ENCODE assay signal across 8 cellular contexts in the genomic region with DNA sequence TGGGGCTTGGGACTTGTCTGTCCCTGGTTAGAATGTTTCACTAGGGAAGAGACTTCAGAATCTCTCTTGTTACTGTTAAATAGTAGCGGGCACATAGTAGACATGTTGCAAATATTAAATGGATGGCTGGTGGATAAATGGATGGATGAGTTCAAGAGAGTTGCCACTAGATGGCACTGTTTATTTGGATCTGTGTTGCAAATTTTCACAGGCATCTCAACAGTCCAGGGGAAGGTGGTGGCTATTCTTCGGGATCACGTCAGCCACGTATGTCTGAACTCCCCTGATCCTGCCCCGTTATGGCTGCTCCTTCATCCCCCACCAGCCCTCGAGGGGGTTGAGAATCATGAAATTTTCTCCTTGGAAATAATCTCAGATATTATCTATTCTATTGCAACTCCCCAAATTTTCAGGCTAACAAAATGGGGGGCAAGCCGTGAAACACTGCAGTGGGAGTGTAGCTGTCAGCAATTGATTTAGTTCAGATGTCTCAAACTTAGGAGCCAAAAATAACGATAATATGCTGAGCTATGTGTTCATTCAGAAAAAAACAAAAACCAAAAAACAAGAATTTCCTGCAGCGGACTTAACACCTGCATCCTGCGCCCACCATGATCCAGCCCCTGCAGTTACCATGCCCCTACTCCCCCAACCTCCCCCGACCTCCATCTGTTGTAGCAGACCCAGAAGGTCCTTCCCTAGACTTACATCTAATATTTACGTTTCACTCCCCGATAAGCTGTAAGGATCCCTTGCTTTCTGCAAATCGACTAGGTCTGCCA. TPM values are rescaled to one million over a fixed set of nuclear protein-coding genes. Genes with fewer than 3 reads are reported as not detected.
A peak's percentile ranks its signal among the peaks of the same experiment; 100 is the strongest.
DNase-seq lines count a peak whose midpoint lies in the region; ATAC-seq, FAIRE-seq and TF ChIP-seq lines count a peak whose summit lies in the region.

No MANE protein-coding gene starts in this region.

- FAIRE-seq in A204.1 (lab: Jason Lieb, UNC) (peak; percentile 78), H54 (lab: Jason Lieb, UNC) (peak; percentile 88), GM12878 (lab: Jason Lieb, UNC) (peak; percentile 94)

- intact Hi-C loops in GM12878 (cut with micrococcal nuclease; ENCODE audit: unreplicated experiment): loop anchor here (1.0 to 2.0 kb wide), 5 partner anchors 53 to 378 kb away; no protein-coding TSS in a partner anchor

- H2AFZ ChIP-seq in KMS-11 (ENCODE audit: low read depth) (peak overlapping the region; percentile 47; the same call in 1 of the 2 replicates), GM12878 (ENCODE audit: control insufficient read depth, low read depth, low read length) (peak overlapping the region; percentile 81)

- H3K4me1 ChIP-seq in KMS-11 (ENCODE audit: low read depth, poor library complexity, severe bottlenecking) (peaks cover 7% of the 10 kb centered on the region), GM12878 (ENCODE audit: control insufficient read depth, insufficient read depth, low read length) (no peaks in the 10 kb centered on the region)

- H3K4me2 ChIP-seq in KMS-11 (peak overlapping the region; percentile 25), GM12878 (ENCODE audit: control insufficient read depth, insufficient read depth) (peak overlapping the region; percentile 17)

- H3K9me3 Mint-ChIP-seq in stimulated activated effector memory CD8-positive, alpha-beta T cell treated with anti-CD3 and anti-CD28 coated beads, Interleukin-12 subunit alpha, Interleukin-12 subunit beta, amount 100 ng/mL, for 72 hours: no peaks in the 10 kb centered on the region

- H3K9ac ChIP-seq in KMS-11 (no peak overlapping the region), GM12878 (ENCODE audit: control insufficient read depth, insufficient read depth, low read length) (no peak overlapping the region)

- H3K4me1 Mint-ChIP-seq in stimulated activated effector memory CD8-positive, alpha-beta T cell treated with anti-CD3 and anti-CD28 coated beads, Interleukin-12 subunit alpha, Interleukin-12 subunit beta, amount 100 ng/mL, for 72 hours: peaks cover 11% of the 10 kb centered on the region

- no peaks in the 10 kb centered on the region for H3K9me3 ChIP-seq in GM12878 (replicated peaks; ENCODE audit: control insufficient read depth, insufficient read depth, low read length)

- no TSS peak for BruUV-seq in GM12878 (replicated peaks; lab: Mats Ljungman, UMichigan)

- H4K20me1 ChIP-seq in KMS-11 (ENCODE audit: insufficient read depth) (no peaks in the 10 kb centered on the region), GM12878 (ENCODE audit: control insufficient read depth, insufficient read depth) (no peaks in the 10 kb centered on the region)

- DNase-seq in GM03348 (ENCODE audit: low spot score) (peak; percentile 87), H54 (ENCODE audit: insufficient read length, low spot score) (peak; percentile 47), OCI-M1 (lab: John Stamatoyannopoulos, UW) (peak; percentile 72), GM12878 (ENCODE audit: low read depth, low spot score) (peak; percentile 78), iPS-NIHi7 (ENCODE audit: extremely low spot score) (peak; percentile 81)
- peak in 1 of 2 donors; percentile 58 for DNase-seq in stimulated activated effector memory CD8-positive, alpha-beta T cell treated with anti-CD3 and anti-CD28 coated beads, Interleukin-12 subunit alpha, Interleukin-12 subunit beta, amount 100 ng/mL, for 72 hours (ENCODE audit: low spot score in 2 of 2)

- peak; percentile 72 for TF ChIP-seq CTCF in KMS-11 (conservative IDR thresholded peaks at IDR 0.05; ENCODE audit: low read depth, low read length)
- TF ChIP-seq CTCF in GM12878 (IDR thresholded peaks at IDR 0.05 in 2 of 3, conservative IDR thresholded peaks at IDR 0.05 in 1 of 3; ENCODE audit: control insufficient read depth in 2 of 3, extremely low read depth in 1 of 3, insufficient read depth in 1 of 3, low read depth in 3 of 3, low read length in 3 of 3): peak; percentile 62 to 83 (median 67)

- H3K27ac ChIP-seq in KMS-11 (no peak overlapping the region), GM12878 (ENCODE audit: control insufficient read depth, insufficient read depth) (no peak overlapping the region)

- peak; percentile 94 for ATAC-seq in GM12878
- ATAC-seq in stimulated activated effector memory CD8-positive, alpha-beta T cell treated with anti-CD3 and anti-CD28 coated beads, Interleukin-12 subunit alpha, Interleukin-12 subunit beta, amount 100 ng/mL, for 72 hours: peak; percentile 81

- POLR2A ChIA-PET in GM12878 (lab: Charles Lee): interaction anchor here (0.6 to 1.1 kb wide), 4 partner anchors 19 to 101 kb away, joined by 3 to 4 read pairs (median 3); no protein-coding TSS in a partner anchor

- H3K4me3 Mint-ChIP-seq in stimulated activated effector memory CD8-positive, alpha-beta T cell treated with anti-CD3 and anti-CD28 coated beads, Interleukin-12 subunit alpha, Interleukin-12 subunit beta, amount 100 ng/mL, for 72 hours: peak overlapping the region; percentile 18

- no peak overlapping the region for H3K27ac Mint-ChIP-seq in stimulated activated effector memory CD8-positive, alpha-beta T cell treated with anti-CD3 and anti-CD28 coated beads, Interleukin-12 subunit alpha, Interleukin-12 subunit beta, amount 100 ng/mL, for 72 hours

- TF ChIP-seq POLR2A in H54 (IDR thresholded peaks at IDR 0.05; ENCODE audit: low read depth, low read length) (no peak), GM12878 (IDR thresholded peaks at IDR 0.05; ENCODE audit: low read depth, low read length) (no peak)

- TF ChIP-seq RAD21 in GM12878 (IDR thresholded peaks at IDR 0.05; ENCODE audit: insufficient read depth, low read depth, low read length): peak; percentile 84

- H3K4me3 ChIP-seq in KMS-11 (IDR thresholded peaks at IDR 0.05; ENCODE audit: insufficient read depth, low read depth, low read length) (no peak overlapping the region), GM12878 (peak overlapping the region; percentile 43; the same call in 1 of the 2 replicates)

- in situ Hi-C loops in GM12878 (cut with MboI): loop anchor here (5.0 kb wide), 2 partner anchors 54 to 324 kb away; no protein-coding TSS in a partner anchor

- H3K79me2 ChIP-seq in KMS-11 (ENCODE audit: insufficient read depth, low read depth) (no peaks in the 10 kb centered on the region), GM12878 (ENCODE audit: control insufficient read depth, insufficient read depth, low read length) (no peaks in the 10 kb centered on the region)

- H3K36me3 Mint-ChIP-seq in stimulated activated effector memory CD8-positive, alpha-beta T cell treated with anti-CD3 and anti-CD28 coated beads, Interleukin-12 subunit alpha, Interleukin-12 subunit beta, amount 100 ng/mL, for 72 hours: no peaks in the 10 kb centered on the region

- 36% methylated on average over 14 of the region's 14 CpGs for WGBS in GM12878 (ENCODE audit: insufficient coverage, insufficient replicate concordance, low lambda C conversion rate, missing lambda C conversion rate)

- H3K27me3 ChIP-seq in KMS-11 (ENCODE audit: insufficient read depth, low read depth) (no peaks in the 10 kb centered on the region), GM12878 (replicated peaks in 1 of 2; ENCODE audit: control insufficient read depth in 2 of 2, insufficient read depth in 2 of 2, low read length in 1 of 2) (no peaks in the 10 kb centered on the region)

- RAD21 ChIA-PET in GM12878 (lab: Charles Lee; ENCODE audit: unreplicated experiment): interaction anchor here (0.7 to 9.8 kb wide), 20 partner anchors 9 to 377 kb away, joined by 3 to 169 read pairs (median 5); no protein-coding TSS in a partner anchor

- SMC1A ChIA-PET in GM12878 (lab: Charles Lee; ENCODE audit: uncharacterized antibody, unreplicated experiment): interaction anchor here (0.6 to 14.6 kb wide), 26 partner anchors 8 to 387 kb away, joined by 3 to 255 read pairs (median 6); a partner anchor contains a TSS

- H3K36me3 ChIP-seq in KMS-11 (ENCODE audit: insufficient read depth) (no peaks in the 10 kb centered on the region), GM12878 (ENCODE audit: control insufficient read depth in 2 of 2, insufficient read depth in 2 of 2, low read length in 1 of 2) (no peaks in the 10 kb centered on the region)

- CTCF ChIA-PET in GM12878 (lab: Yijun Ruan, JAX): interaction anchor here (0.7 to 10.9 kb wide), 39 partner anchors 8 to 381 kb away, joined by 3 to 273 read pairs (median 4); no protein-coding TSS in a partner anchor

- no peak for TF ChIP-seq EP300 in GM12878 (IDR thresholded peaks at IDR 0.05; ENCODE audit: borderline replicate concordance in 1 of 2, control insufficient read depth in 1 of 2, low read depth in 2 of 2, low read length in 2 of 2)

RNA-seq across cellular contexts. Expression of a gene that starts 29.1 kb away (rescaled TPM):
- 365 and 388 TPM in 2 replicates for total RNA-seq in GM12878 (2013; cell fraction: nucleolus; rRNA removed)
- total RNA-seq in GM12878 (2014; rRNA removed) (79.4 and 101 TPM in 2 replicates), GM12878 (2014; rRNA removed; fragmentation: Illumina TruSeq; extraction: Trizol) (134 and 136 TPM in 2 replicates), GM12878 (2021) (85.5 and 88.0 TPM in 2 replicates)
- polyA plus RNA-seq in GM12878 (2011; ENCODE audit: low read depth): 22.3 TPM
- polyA plus RNA-seq in GM12878 (2011; rRNA removed) (351 and 618 TPM in 2 replicates), GM12878 (2014; fragmentation: Illumina TruSeq; extraction: Trizol) (102 and 135 TPM in 2 replicates), GM12878 (2014; fragmentation: Nextera tagmentation; extraction: Ambion mirVana) (10 to 100 TPM; 63.8 to 92.9 TPM), GM12878 (2014; rRNA removed) (53.4 and 70.7 TPM in 2 replicates), GM12878 (2016; fragmentation: Nextera tagmentation; extraction: Ambion mirVana) (10 to 100 TPM; 42.1 to 56.9 TPM)
- 93.8 and 107 TPM in 2 replicates for polyA plus RNA-seq in GM12878 (2011; cell fraction: cytosol; rRNA removed)
- 169 and 198 TPM in 2 replicates for polyA plus RNA-seq in GM12878 (2011; cell fraction: nucleus; rRNA removed)
- polyA plus RNA-seq in GM12878 (2012): 37.8 and 62.2 TPM in 2 replicates
- 200 and 265 TPM in 2 replicates for polyA minus RNA-seq in GM12878 (2011; rRNA and poly(A)+ RNA removed)
- 83.1 and 90.7 TPM in 2 replicates for polyA minus RNA-seq in GM12878 (2011; cell fraction: cytosol; rRNA and poly(A)+ RNA removed)
- polyA minus RNA-seq in GM12878 (2011; cell fraction: nucleus; rRNA and poly(A)+ RNA removed): 108 and 125 TPM in 2 replicates

RNA-seq across cellular contexts. Expression of a gene that starts 58.9 kb away (rescaled TPM):
- 192 and 210 TPM in 2 replicates for total RNA-seq in GM12878 (2013; cell fraction: nucleolus; rRNA removed)
- total RNA-seq in GM12878 (2014; rRNA removed) (25.1 and 30.8 TPM in 2 replicates), GM12878 (2014; rRNA removed; fragmentation: Illumina TruSeq; extraction: Trizol) (33.4 and 33.9 TPM in 2 replicates), GM12878 (2021) (23.2 and 24.3 TPM in 2 replicates)
- polyA plus RNA-seq in GM12878 (2011; ENCODE audit: low read depth): 11.0 TPM
- polyA plus RNA-seq in GM12878 (2011; rRNA removed) (75.8 and 118 TPM in 2 replicates), GM12878 (2014; fragmentation: Illumina TruSeq; extraction: Trizol) (31.8 and 44.0 TPM in 2 replicates), GM12878 (2014; fragmentation: Nextera tagmentation; extraction: Ambion mirVana) (10 to 100 TPM; 13.8 to 17.8 TPM), GM12878 (2014; rRNA removed) (16.1 and 21.4 TPM in 2 replicates), GM12878 (2016; fragmentation: Nextera tagmentation; extraction: Ambion mirVana) (10 to 100 TPM; 27.9 to 30.2 TPM)
- polyA plus RNA-seq in GM12878 (2011; cell fraction: cytosol; rRNA removed): 38.3 and 48.2 TPM in 2 replicates
- polyA plus RNA-seq in GM12878 (2011; cell fraction: nucleus; rRNA removed): 77.2 and 113 TPM in 2 replicates
- polyA plus RNA-seq in GM12878 (2012): 18.8 and 22.7 TPM in 2 replicates
- 76.5 and 81.3 TPM in 2 replicates for polyA minus RNA-seq in GM12878 (2011; rRNA and poly(A)+ RNA removed)
- polyA minus RNA-seq in GM12878 (2011; cell fraction: cytosol; rRNA and poly(A)+ RNA removed): 13.5 and 14.9 TPM in 2 replicates
- 93.9 and 98.3 TPM in 2 replicates for polyA minus RNA-seq in GM12878 (2011; cell fraction: nucleus; rRNA and poly(A)+ RNA removed)
